In genomic region chr12:110338754-110339153, GRCh38 we compare ENCODE assay signal across 1 cellular context.
TF ChIP-seq lines count a peak whose summit lies in the region.

No MANE protein-coding gene starts in this region.

TF ChIP-seq in HepG2, 621 proteins besides CTCF, POLR2A, EP300 and RAD21 (continued from another document):
- no peak for TF ChIP-seq E2F5 (CRISPR knock-in tag; conservative IDR thresholded peaks at IDR 0.05)
